3 cellular contexts compared by ENCODE assay signal in the genomic region with DNA sequence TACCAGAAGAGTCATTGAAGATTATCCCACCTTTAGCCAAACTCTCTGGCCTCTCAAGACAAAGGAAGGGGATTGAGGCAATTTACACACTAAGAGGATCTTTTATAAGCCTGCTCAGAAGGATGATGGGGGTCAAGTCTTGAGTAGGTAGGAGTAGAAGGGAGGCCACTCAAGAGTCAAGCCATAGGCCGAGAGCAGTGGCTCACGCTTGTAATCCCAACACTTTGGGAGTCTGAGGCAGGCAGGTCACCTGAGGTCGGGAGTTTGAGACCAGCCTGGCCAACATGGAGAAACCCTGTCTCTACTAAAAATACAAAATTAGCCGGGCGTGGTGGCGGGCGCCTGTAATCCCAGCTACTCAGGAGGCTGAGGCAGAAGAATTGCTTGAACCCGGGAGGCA. TPM values are rescaled to one million over a fixed set of nuclear protein-coding genes. Genes with fewer than 3 reads are reported as not detected.
"Had no signal": no experiment of that assay in that cellular context is flagged by ENCODE, and none has a peak within 500 bp of the region (broad histone marks: within the 10 kb centered on the region; RNA-seq: fewer than 3 reads in every experiment).

No MANE protein-coding gene starts in this region.

RNA-seq across cellular contexts. Expression of a gene that starts 58.0 kb away (rescaled TPM):
- total RNA-seq: activated B cell treated with CpG ODN at 0.5 μM for 24 hours; activated CD4-positive, alpha-beta T cell treated with anti-CD3 and anti-CD28 coated beads, Interleukin-2, amount 10 ng/mL, durations not matched to agents 24 days and 14 days; activated naive CD8-positive, alpha-beta T cell treated with anti-CD3 and anti-CD28 coated beads for 36 hours had no signal
